8 cellular contexts compared by ENCODE assay signal in genomic region chr6:43455034-43455747, GRCh38. TPM values are rescaled to one million over a fixed set of nuclear protein-coding genes. Genes with fewer than 3 reads are reported as not detected.
DNase-seq lines count a peak whose midpoint lies in the region; ATAC-seq and TF ChIP-seq lines count a peak whose summit lies in the region.

A gene with protein sequence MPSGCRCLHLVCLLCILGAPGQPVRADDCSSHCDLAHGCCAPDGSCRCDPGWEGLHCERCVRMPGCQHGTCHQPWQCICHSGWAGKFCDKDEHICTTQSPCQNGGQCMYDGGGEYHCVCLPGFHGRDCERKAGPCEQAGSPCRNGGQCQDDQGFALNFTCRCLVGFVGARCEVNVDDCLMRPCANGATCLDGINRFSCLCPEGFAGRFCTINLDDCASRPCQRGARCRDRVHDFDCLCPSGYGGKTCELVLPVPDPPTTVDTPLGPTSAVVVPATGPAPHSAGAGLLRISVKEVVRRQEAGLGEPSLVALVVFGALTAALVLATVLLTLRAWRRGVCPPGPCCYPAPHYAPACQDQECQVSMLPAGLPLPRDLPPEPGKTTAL (minus strand): TSS chr6:43455548. CDS start chr6:43454825, 723 bp downstream.

- no peaks in the 10 kb centered on the region for H3K9me2 ChIP-seq in neural cell (ENCODE audit: insufficient read depth, low read length)

- no peaks in the 10 kb centered on the region for H3F3A ChIP-seq in neural cell (ENCODE audit: insufficient read depth, low read length, poor library complexity, severe bottlenecking)

- peak within 1 kb of the TSS; percentile 73 for H3K4me2 ChIP-seq in neural cell (ENCODE audit: low read length)

- H3K4me3 ChIP-seq in esophagus (ENCODE audit: low read depth in 1 of 2, low read length in 2 of 2) (peak within 1 kb of the TSS; percentile 44 to 47), neural cell (ENCODE audit: low read length) (peak within 1 kb of the TSS; percentile 99), vagina (peak within 1 kb of the TSS; percentile 52 to 55)

- no peaks in the 10 kb centered on the region for H3K9me3 Mint-ChIP-seq in activated CD8-positive, alpha-beta memory T cell treated with anti-CD3 and anti-CD28 coated beads, Interleukin-2, amount 10 ng/mL, durations not matched to agents 7 days and 5 days (ENCODE audit: low read depth)

- H3K27me3 ChIP-seq in esophagus (ENCODE audit: control insufficient read depth in 1 of 2, insufficient read depth in 2 of 2, low read length in 2 of 2) (no peaks in the 10 kb centered on the region), neural cell (ENCODE audit: insufficient read depth, low read depth, low read length) (peaks cover 3% of the 10 kb centered on the region), vagina (no peaks in the 10 kb centered on the region)

- CTCF ChIA-PET in activated CD8-positive, alpha-beta memory T cell treated with anti-CD3 and anti-CD28 coated beads, Interleukin-2, amount 10 ng/mL, durations not matched to agents 7 days and 5 days (lab: Charles Lee), result interaction anchor here (1.0 to 4.1 kb wide), 8 partner anchors 11 to 62 kb away, joined by 3 to 48 read pairs (median 6); partner anchors contain the start of genes ABCC10 and POLR1C

- no peaks in the 10 kb centered on the region for H3K79me2 ChIP-seq in neural cell (replicated peaks; ENCODE audit: insufficient read depth, low read length)

- H3K27ac ChIP-seq in esophagus (ENCODE audit: low read depth in 2 of 2, low read length in 1 of 2) (peak within 1 kb of the TSS; percentile 46 to 47), neural cell (ENCODE audit: low read length) (peak within 1 kb of the TSS; percentile 69), vagina (peak within 1 kb of the TSS; percentile 49)

- TF ChIP-seq RAD21 in Ishikawa (IDR thresholded peaks at IDR 0.05; ENCODE audit: low read depth) (no peak), neural cell (conservative IDR thresholded peaks at IDR 0.05) (no peak)

- H3K36me3 Mint-ChIP-seq in activated CD8-positive, alpha-beta memory T cell treated with anti-CD3 and anti-CD28 coated beads, Interleukin-2, amount 10 ng/mL, durations not matched to agents 7 days and 5 days, result peaks cover 7% of the 10 kb centered on the region

- intact Hi-C loops in vagina (cut with DNase I), result no loop called here

- H3K36me3 ChIP-seq in ES-I3 (ENCODE audit: insufficient read depth, low read length) (no peaks in the 10 kb centered on the region; the same call in 1 of the 2 replicates), esophagus (ENCODE audit: control insufficient read depth in 2 of 2, insufficient read depth in 2 of 2, low read length in 1 of 2) (peaks cover 0 to 11% of the 10 kb centered on the region in 2 donors), neural cell (ENCODE audit: insufficient read depth, low read length) (no peaks in the 10 kb centered on the region), vagina (peaks cover 0 to 13% of the 10 kb centered on the region in 2 donors)

- H3K4me1 Mint-ChIP-seq in activated CD8-positive, alpha-beta memory T cell treated with anti-CD3 and anti-CD28 coated beads, Interleukin-2, amount 10 ng/mL, durations not matched to agents 7 days and 5 days, result peaks cover 8% of the 10 kb centered on the region

- no peaks in the 10 kb centered on the region for H4K20me1 ChIP-seq in neural cell (ENCODE audit: insufficient read depth)

- H3K4me3 Mint-ChIP-seq in activated CD8-positive, alpha-beta memory T cell treated with anti-CD3 and anti-CD28 coated beads, Interleukin-2, amount 10 ng/mL, durations not matched to agents 7 days and 5 days, result peak within 1 kb of the TSS; percentile 65

- ATAC-seq in activated CD8-positive, alpha-beta memory T cell treated with anti-CD3 and anti-CD28 coated beads, Interleukin-2, amount 10 ng/mL, durations not matched to agents 7 days and 5 days, result peak; percentile 57
- no peak for ATAC-seq in HG03439 (IDR thresholded peaks at IDR 0.05; ENCODE audit: unreplicated experiment)

- H3K9ac ChIP-seq in ES-I3 (ENCODE audit: low read depth, low read length) (peak within 1 kb of the TSS; percentile 52), neural cell (ENCODE audit: low read length) (peak within 1 kb of the TSS; percentile 84)

- no peak for DNase-seq in activated CD8-positive, alpha-beta memory T cell treated with anti-CD3 and anti-CD28 coated beads, Interleukin-2, amount 10 ng/mL, durations not matched to agents 7 days and 5 days
- DNase-seq in vagina (ENCODE audit: extremely low spot score in 2 of 2) (no peak), NOMO-1 treated with DMSO at 0.1 percent for 48 hours (lab: John Stamatoyannopoulos, UW; ENCODE audit: unreplicated experiment) (no peak)

- TF ChIP-seq CTCF in neural cell (IDR thresholded peaks at IDR 0.05; ENCODE audit: poor library complexity, severe bottlenecking) (no peak), vagina (IDR thresholded peaks at IDR 0.05) (no peak)

- TF ChIP-seq EP300 in Ishikawa (IDR thresholded peaks at IDR 0.05; ENCODE audit: borderline replicate concordance) (no peak), neural cell (conservative IDR thresholded peaks at IDR 0.05; ENCODE audit: poor library complexity, severe bottlenecking) (no peak)

- no peak for TF ChIP-seq POLR2A in vagina (IDR thresholded peaks at IDR 0.05)

- peak within 1 kb of the TSS; percentile 54 for H2AFZ ChIP-seq in neural cell (ENCODE audit: low read depth, low read length)

- H3K9me3 ChIP-seq in ES-I3 (ENCODE audit: control insufficient read depth, insufficient read depth, low read length), result no peaks in the 10 kb centered on the region
- no peaks in the 10 kb centered on the region for H3K9me3 ChIP-seq in esophagus (ENCODE audit: control insufficient read depth in 2 of 2, insufficient read depth in 1 of 2, low read depth in 1 of 2, low read length in 1 of 2)
- H3K9me3 ChIP-seq in neural cell (ENCODE audit: low read length), result no peaks in the 10 kb centered on the region
- no peaks in the 10 kb centered on the region for H3K9me3 ChIP-seq in vagina

- 1 to 2% methylated on average over 38 to 86 of the region's 91 CpGs for WGBS in esophagus, 2 donors

- H3K27me3 Mint-ChIP-seq in activated CD8-positive, alpha-beta memory T cell treated with anti-CD3 and anti-CD28 coated beads, Interleukin-2, amount 10 ng/mL, durations not matched to agents 7 days and 5 days, result peaks cover 27% of the 10 kb centered on the region

- no peak within 1 kb of the TSS for H3K27ac Mint-ChIP-seq in activated CD8-positive, alpha-beta memory T cell treated with anti-CD3 and anti-CD28 coated beads, Interleukin-2, amount 10 ng/mL, durations not matched to agents 7 days and 5 days

- H3K4me1 ChIP-seq in ES-I3 (ENCODE audit: insufficient read depth, low read length), result no peaks in the 10 kb centered on the region
- H3K4me1 ChIP-seq in esophagus (ENCODE audit: control insufficient read depth in 2 of 2, insufficient read depth in 2 of 2, low read length in 1 of 2), result peaks cover 2 to 4% of the 10 kb centered on the region in 2 donors
- peaks cover 18% of the 10 kb centered on the region for H3K4me1 ChIP-seq in vagina

TF ChIP-seq in Ishikawa, 13 proteins besides CTCF, POLR2A, EP300 and RAD21:
- TF ChIP-seq YY1 (IDR thresholded peaks at IDR 0.05; ENCODE audit: low read depth) (no peak), ZBTB7A (IDR thresholded peaks at IDR 0.05; ENCODE audit: low read depth) (peak; percentile 65; the same call in 1 of the 2 replicates)

TF ChIP-seq in neural cell, 6 proteins besides CTCF, POLR2A, EP300 and RAD21:
- TF ChIP-seq MXI1 (conservative IDR thresholded peaks at IDR 0.05; ENCODE audit: poor library complexity, severe bottlenecking), result peak; percentile 24
- no peak for TF ChIP-seq REST (IDR thresholded peaks at IDR 0.05; ENCODE audit: borderline replicate concordance)
- TF ChIP-seq TAF1 (IDR thresholded peaks at IDR 0.05; ENCODE audit: low read depth), result no peak
- TF ChIP-seq POLR2AphosphoS5 (IDR thresholded peaks at IDR 0.05), result peak; percentile 23
- TF ChIP-seq EZH2 (IDR thresholded peaks at IDR 0.05; ENCODE audit: borderline replicate concordance, insufficient read depth, low read length, poor library complexity, severe bottlenecking), result no peak
- TF ChIP-seq SMC3 (conservative IDR thresholded peaks at IDR 0.05; ENCODE audit: poor library complexity), result no peak

RNA-seq across cellular contexts. Expression of the gene that starts here (rescaled TPM):
- total RNA-seq in activated CD8-positive, alpha-beta memory T cell treated with anti-CD3 and anti-CD28 coated beads, Interleukin-2, amount 10 ng/mL, durations not matched to agents 7 days and 5 days, result not detected
- polyA plus RNA-seq in esophagus (10 to 100 TPM; 11.3 to 18.7 TPM), neural cell (17.2 and 19.8 TPM in 2 replicates)
- 12.8 and 15.3 TPM in 2 replicates for polyA minus RNA-seq in neural cell
- total RNA-seq in vagina, result 3.9 TPM

Comparison
In these comparisons a context has a peak if more than half of its experiments do, and no peak if none do; other contexts are left out.
1. Peak in ATAC-seq in activated CD8-positive, alpha-beta memory T cell treated with anti-CD3 and anti-CD28 coated beads, Interleukin-2, amount 10 ng/mL, durations not matched to agents 7 days and 5 days; RNA of the gene not detected or under 1 TPM.
2. H3K4me3 ChIP-seq: peak in every context shown above with its lines; median percentile 99 in neural cell; 54 in vagina; 46 in esophagus.